In the genomic region with DNA sequence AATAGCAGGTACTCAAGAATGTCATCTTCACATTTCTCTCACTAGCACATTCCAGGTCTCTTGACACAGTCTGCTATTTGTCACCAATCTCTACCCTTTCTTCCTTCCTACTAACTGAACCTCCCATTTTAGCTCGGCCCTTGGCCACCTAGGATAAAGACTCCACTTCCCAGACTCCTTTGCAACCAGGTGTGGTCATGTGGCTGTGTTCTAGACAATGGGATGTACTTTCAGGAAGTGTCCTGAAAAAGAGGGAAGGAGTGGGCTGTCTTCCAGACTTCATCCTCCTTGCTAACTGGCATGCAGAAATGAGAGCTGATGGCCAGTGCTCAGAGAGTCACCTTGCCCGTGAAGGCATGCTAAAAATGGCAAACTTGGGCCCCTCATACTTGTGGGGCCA, we compare ENCODE assay signal across 25 cellular contexts.
"Had no signal": no experiment of that assay in that cellular context is flagged by ENCODE, and none has a peak within 500 bp of the region (broad histone marks: within the 10 kb centered on the region; RNA-seq: fewer than 3 reads in every experiment).

No MANE protein-coding gene starts in this region.

- DNase-seq: activated B cell treated with CpG ODN at 0.5 μM for 24 hours; activated CD4-positive, alpha-beta T cell treated with anti-CD3 and anti-CD28 coated beads, Interleukin-2, amount 10 ng/mL, durations not matched to agents 24 days and 14 days; activated CD8-positive, alpha-beta T cell treated with anti-CD3 and anti-CD28 coated beads for 36 hours; activated naive CD4-positive, alpha-beta T cell; activated naive CD8-positive, alpha-beta T cell treated with anti-CD3 and anti-CD28 coated beads for 36 hours; activated T-cell treated with anti-CD3 and anti-CD28 coated beads, Interleukin-2, amount 50 U/mL, for 1 hour; amygdala; foreskin fibroblast; immature natural killer cell; kidney glomerular epithelial cell; left ventricle myocardium inferior; mucosa of descending colon; naive B cell; stimulated activated CD4-positive, alpha-beta T cell treated with anti-CD3 and anti-CD28 coated beads, Interleukin-12 subunit alpha, Interleukin-12 subunit beta, amount 100 ng/mL, for 4 hours; stimulated activated CD4-positive, alpha-beta T cell treated with anti-CD3 and anti-CD28 coated beads, Interleukin-1b, Interleukin-23, amount 100 ng/mL, for 48 hours; stimulated activated naive CD8-positive, alpha-beta T cell treated with anti-CD3 and anti-CD28 coated beads, Interleukin-15, Interleukin-2, amounts not matched to agents 100 U/mL and 50 U/mL, for 24 hours; substantia nigra; tibial artery had no signal

- H3K27ac ChIP-seq: cardiac muscle cell, epithelial cell of prostate, hepatocyte, left ventricle myocardium inferior, tibial artery had no signal

- H3K36me3 ChIP-seq: cardiac muscle cell, left ventricle myocardium inferior, tibial artery had no signal

- H3K27me3 ChIP-seq: cardiac muscle cell, hepatocyte, tibial artery had no signal

- H3K9me3 Mint-ChIP-seq: activated CD4-positive, alpha-beta T cell treated with anti-CD3 and anti-CD28 coated beads, Interleukin-2, amount 10 ng/mL, durations not matched to agents 24 days and 14 days; activated CD8-positive, alpha-beta T cell treated with anti-CD3 and anti-CD28 coated beads for 36 hours; activated naive CD8-positive, alpha-beta T cell treated with anti-CD3 and anti-CD28 coated beads for 36 hours; activated T-helper 17 cell treated with anti-CD3 and anti-CD28 coated beads, Interleukin-2, amount 50 U/mL, for 72 hours; memory B cell; neural crest cell; T-helper 2 cell treated with Interferon-gamma antibody and Interleukin-4, amounts not matched to agents 5 μg/mL and 100 μg/mL, for 36 hours had no signal

- H3K4me3 Mint-ChIP-seq: activated B cell treated with CpG ODN at 0.5 μM for 24 hours; activated CD4-positive, alpha-beta T cell treated with anti-CD3 and anti-CD28 coated beads, Interleukin-2, amount 10 ng/mL, durations not matched to agents 24 days and 14 days; activated CD8-positive, alpha-beta T cell treated with anti-CD3 and anti-CD28 coated beads for 36 hours; activated naive CD8-positive, alpha-beta T cell treated with anti-CD3 and anti-CD28 coated beads for 36 hours; activated T-helper 17 cell treated with anti-CD3 and anti-CD28 coated beads, Interleukin-2, amount 50 U/mL, for 72 hours; immature natural killer cell; memory B cell; naive B cell; neural crest cell; T-helper 2 cell treated with Interferon-gamma antibody and Interleukin-4, amounts not matched to agents 5 μg/mL and 100 μg/mL, for 36 hours had no signal

- H3K4me1 ChIP-seq: left ventricle myocardium inferior, tibial artery had no signal

- H3K4me3 ChIP-seq: cardiac muscle cell, hepatocyte, left ventricle myocardium inferior, mucosa of descending colon, tibial artery had no signal

- ATAC-seq: activated CD8-positive, alpha-beta T cell treated with anti-CD3 and anti-CD28 coated beads for 36 hours; activated T-helper 17 cell treated with anti-CD3 and anti-CD28 coated beads, Interleukin-2, amount 50 U/mL, for 72 hours; mucosa of descending colon; stimulated activated naive CD8-positive, alpha-beta T cell treated with anti-CD3 and anti-CD28 coated beads, Interleukin-15, Interleukin-2, amounts not matched to agents 100 U/mL and 50 U/mL, for 24 hours had no signal

- H3K9me3 ChIP-seq: left ventricle myocardium inferior, mucosa of descending colon, tibial artery had no signal

- H3K27ac Mint-ChIP-seq: activated B cell treated with CpG ODN at 0.5 μM for 24 hours; activated CD4-positive, alpha-beta T cell treated with anti-CD3 and anti-CD28 coated beads, Interleukin-2, amount 10 ng/mL, durations not matched to agents 24 days and 14 days; activated CD8-positive, alpha-beta T cell treated with anti-CD3 and anti-CD28 coated beads for 36 hours; activated naive CD8-positive, alpha-beta T cell treated with anti-CD3 and anti-CD28 coated beads for 36 hours; activated T-helper 17 cell treated with anti-CD3 and anti-CD28 coated beads, Interleukin-2, amount 50 U/mL, for 72 hours; immature natural killer cell; memory B cell; T-helper 2 cell treated with Interferon-gamma antibody and Interleukin-4, amounts not matched to agents 5 μg/mL and 100 μg/mL, for 36 hours had no signal

- H3K36me3 Mint-ChIP-seq: activated naive CD8-positive, alpha-beta T cell treated with anti-CD3 and anti-CD28 coated beads for 36 hours; immature natural killer cell; memory B cell; naive B cell had no signal

- H3K4me1 Mint-ChIP-seq: activated B cell treated with CpG ODN at 0.5 μM for 24 hours; activated CD4-positive, alpha-beta T cell treated with anti-CD3 and anti-CD28 coated beads, Interleukin-2, amount 10 ng/mL, durations not matched to agents 24 days and 14 days; activated naive CD8-positive, alpha-beta T cell treated with anti-CD3 and anti-CD28 coated beads for 36 hours; activated T-helper 17 cell treated with anti-CD3 and anti-CD28 coated beads, Interleukin-2, amount 50 U/mL, for 72 hours; immature natural killer cell; naive B cell; neural crest cell had no signal
